8 cellular contexts compared by ENCODE assay signal in the genomic region with DNA sequence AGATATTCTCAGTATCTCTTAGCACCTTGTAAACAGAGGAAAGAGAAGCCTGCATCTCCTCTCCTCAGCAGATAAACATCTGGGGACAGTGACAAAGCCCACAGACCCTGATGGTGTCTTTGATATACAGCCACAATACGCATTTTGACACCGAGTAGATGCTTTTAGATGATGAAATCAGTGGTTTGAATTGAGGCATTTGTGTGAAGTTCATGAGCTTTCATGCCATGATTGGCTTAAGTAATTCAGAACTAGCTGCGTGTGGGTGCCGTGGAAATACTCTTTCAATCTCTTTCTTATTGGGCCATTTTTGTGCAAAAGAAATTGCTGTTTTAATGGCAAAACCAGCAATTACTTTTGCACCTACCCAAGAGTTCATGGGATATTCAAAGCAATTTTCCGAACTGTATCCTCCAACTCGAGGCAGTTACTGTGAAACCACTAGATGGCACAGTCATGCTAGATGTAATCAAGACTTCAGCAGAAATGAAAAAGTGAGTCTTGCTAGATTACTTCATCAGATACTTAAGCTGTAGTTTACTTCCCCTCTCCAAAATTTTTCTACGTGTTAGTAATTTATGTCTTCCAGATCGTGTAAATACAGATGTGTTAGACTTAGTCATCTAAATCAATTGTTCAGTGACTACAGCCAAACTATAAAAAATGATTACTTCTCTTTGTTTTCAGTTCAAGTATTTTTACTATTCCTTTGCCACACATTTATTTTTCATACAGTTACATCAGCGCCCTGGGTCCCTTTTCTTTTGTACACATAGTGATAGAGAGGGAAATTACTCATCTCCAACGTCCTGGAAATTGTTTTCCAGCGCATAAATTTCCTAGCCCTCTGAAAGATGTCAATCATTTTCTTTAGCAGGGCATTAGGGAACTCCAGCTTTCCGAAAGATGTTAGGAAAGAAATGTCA. TPM values are rescaled to one million over a fixed set of nuclear protein-coding genes. Genes with fewer than 3 reads are reported as not detected.
DNase-seq lines count a peak whose midpoint lies in the region; ATAC-seq, FAIRE-seq and TF ChIP-seq lines count a peak whose summit lies in the region.

No MANE protein-coding gene starts in this region.

- no TSS peak for BruUV-seq in PC-9 (replicated peaks; lab: Mats Ljungman, UMichigan)

- H3K27ac Mint-ChIP-seq in brain = peak overlapping the region in 4 of 5 experiments; percentile 59 to 83 (median 68)

- POLR2A ChIA-PET in PC-9 (lab: Charles Lee; ENCODE audit: unreplicated experiment) = interaction anchor here (0.7 kb wide), 2 partner anchors 269 to 468 kb away, joined by 3 read pairs; no protein-coding TSS in a partner anchor

- TF ChIP-seq CTCF in PC-9 (conservative IDR thresholded peaks at IDR 0.05) (peak; percentile 76), brain (conservative IDR thresholded peaks at IDR 0.05) (peak; percentile 79 to 81)

- peak overlapping the region; percentile 8 to 45 (median 23) for H3K4me3 Mint-ChIP-seq in brain

- FAIRE-seq in HTR-8/SVneo (lab: Jason Lieb, UNC) (no peak), small intestine (lab: Jason Lieb, UNC) (no peak)

- peak; percentile 75 for DNase-seq in DMS53 treated with DMSO at 0.1 percent for 48 hours (lab: John Stamatoyannopoulos, UW; ENCODE audit: unreplicated experiment)
- peak; percentile 60 for DNase-seq in HTR-8/SVneo (ENCODE audit: insufficient read length, low spot score)
- DNase-seq in PC-9 = peak in 1 of 2 experiments; percentile 84
- DNase-seq in iPS-NIHi7 (ENCODE audit: extremely low spot score) = peak; percentile 68
- peak; percentile 84 for DNase-seq in small intestine
- DNase-seq in activated CD4-positive, CD25-positive, alpha-beta regulatory T cell (lab: John Stamatoyannopoulos, UW) = no peak

- peaks cover 14% of the 10 kb centered on the region; the same call in 1 of the 2 replicates for H3F3A ChIP-seq in PC-9 (ENCODE audit: insufficient read depth, low read depth)

- H3K27ac ChIP-seq in PC-9 = peak overlapping the region; percentile 91
- H3K27ac ChIP-seq in small intestine (ENCODE audit: low read depth in 1 of 2, low read length in 1 of 2) = peak overlapping the region in 1 of 2 donors; percentile 47

- no peaks in the 10 kb centered on the region for H3K27me3 ChIP-seq in PC-9 (ENCODE audit: insufficient read depth, low read depth)
- H3K27me3 ChIP-seq in small intestine (ENCODE audit: control insufficient read depth in 2 of 2, insufficient read depth in 2 of 2, low read length in 2 of 2) = no peaks in the 10 kb centered on the region

- H3K9me3 ChIP-seq in PC-9 (ENCODE audit: insufficient read depth, low read depth) = 0 out of 2 replicates have a peak, but pooled peaks cover 3% of the 10 kb centered on the region
- no peaks in the 10 kb centered on the region for H3K9me3 ChIP-seq in small intestine (ENCODE audit: control insufficient read depth, low read depth)

- H4K20me1 ChIP-seq in PC-9 (ENCODE audit: insufficient read depth) = no peaks in the 10 kb centered on the region

- H2AFZ ChIP-seq in PC-9 = peak overlapping the region; percentile 59

- H3K4me1 ChIP-seq in PC-9 (replicated peaks; ENCODE audit: insufficient read depth) (peaks cover 30% of the 10 kb centered on the region), small intestine (ENCODE audit: control insufficient read depth in 2 of 2, insufficient read depth in 1 of 2, low read depth in 1 of 2, low read length in 1 of 2) (peaks cover 0 to 3% of the 10 kb centered on the region in 2 donors)

- no peaks in the 10 kb centered on the region for H3K9me2 ChIP-seq in PC-9 (ENCODE audit: insufficient read depth)

- peak; percentile 82 for ATAC-seq in GM19438 (IDR thresholded peaks at IDR 0.05; ENCODE audit: low read depth, unreplicated experiment)

- peak overlapping the region; percentile 52; the same call in 1 of the 2 replicates for H3K4me3 ChIP-seq in PC-9
- H3K4me3 ChIP-seq in small intestine (ENCODE audit: low read depth in 1 of 2, low read length in 2 of 2) = peak overlapping the region in 1 of 2 donors; percentile 26

- peaks cover 45% of the 10 kb centered on the region for H3K4me1 Mint-ChIP-seq in brain

- H3K79me2 ChIP-seq in PC-9 (ENCODE audit: low read depth) = no peaks in the 10 kb centered on the region

- peak overlapping the region; percentile 85 for H3K4me2 ChIP-seq in PC-9

- CTCF ChIA-PET in PC-9 (lab: Charles Lee) = interaction anchor here (0.6 to 1.3 kb wide), 7 partner anchors 111 to 400 kb away, joined by 3 to 9 read pairs (median 5); partner anchors contain the start of gene PLEKHG1

- peaks cover 11% of the 10 kb centered on the region for H3K27me3 Mint-ChIP-seq in brain

- H3K36me3 Mint-ChIP-seq in brain = no peaks in the 10 kb centered on the region

- H3K36me3 ChIP-seq in PC-9 (ENCODE audit: low read depth) = no peaks in the 10 kb centered on the region
- H3K36me3 ChIP-seq in small intestine (ENCODE audit: control insufficient read depth in 2 of 2, insufficient read depth in 2 of 2, low read length in 2 of 2) = no peaks in the 10 kb centered on the region

- intact Hi-C loops in PC-9 (cut with micrococcal nuclease; ENCODE audit: unreplicated experiment) = loop anchor here (1.0 to 2.0 kb wide), 3 partner anchors 75 to 397 kb away; no protein-coding TSS in a partner anchor

- H3K9me3 Mint-ChIP-seq in brain = peaks cover 3 to 18% (median 6%) of the 10 kb centered on the region in 5 experiments

- 7 to 9% (median 9%) methylated on average over 12 of the region's 12 CpGs for WGBS in small intestine, 3 donors

RNA-seq across cellular contexts. Expression of gene IYD, which starts 49.4 kb away (rescaled TPM):
- total RNA-seq in PC-9 (2021) = not detected in 2 replicates
- not detected for polyA plus RNA-seq in brain (ENCODE audit: insufficient read depth, low read depth, low replicate concordance)
- polyA plus RNA-seq in small intestine = 10 to 100 TPM in 1 of 3 donors, 1 to 10 TPM in 2; 5.3 to 10.5 (median 5.9) TPM

Comparison
In these comparisons a context has a peak if more than half of its experiments do, and no peak if none do; other contexts are left out.
1. DNase-seq: peak in DMS53 treated with DMSO at 0.1 percent for 48 hours (single experiment), HTR-8/SVneo (single experiment), iPS-NIHi7 (single experiment) and small intestine (single experiment); none in activated CD4-positive, CD25-positive, alpha-beta regulatory T cell (0 of 4).